In genomic region chr7:44077681-44078091, GRCh38 we compare ENCODE assay signal across 13 cellular contexts. TPM values are rescaled to one million over a fixed set of nuclear protein-coding genes. Genes with fewer than 3 reads are reported as not detected.
DNase-seq lines count a peak whose midpoint lies in the region; ATAC-seq and TF ChIP-seq lines count a peak whose summit lies in the region.
"Had no signal": no experiment of that assay in that cellular context is flagged by ENCODE, and none has a peak within 500 bp of the region (broad histone marks: within the 10 kb centered on the region; RNA-seq: fewer than 3 reads in every experiment).

No MANE protein-coding gene starts in this region.

- DNase-seq in stimulated activated naive CD8-positive, alpha-beta T cell treated with anti-CD3 and anti-CD28 coated beads, Interleukin-15, Interleukin-2, amounts not matched to agents 100 U/mL and 50 U/mL, for 24 hours: no peak
- DNase-seq in activated naive CD8-positive, alpha-beta T cell treated with anti-CD3 and anti-CD28 coated beads for 36 hours: no peak
- DNase-seq in natural killer cell treated with Interleukin-12 subunit alpha and Interleukin-12 subunit beta and Interleukin-15 and Interleukin-18, amount 100 ng/mL, for 72 hours (ENCODE audit: low spot score): peak; percentile 74
- DNase-seq in glutamatergic neuron: no peak
- no peak for DNase-seq in NAMALWA (ENCODE audit: low spot score)
- no peak for DNase-seq in kidney glomerular epithelial cell (lab: John Stamatoyannopoulos, UW)
- DNase-seq: DMS53, HCEC 1CT, SIG-M5, trophoblast cell had no signal

- H3K9me3 Mint-ChIP-seq in stimulated activated naive CD8-positive, alpha-beta T cell treated with anti-CD3 and anti-CD28 coated beads, Interleukin-15, Interleukin-2, amounts not matched to agents 100 ng/mL and 50 ng/mL, for 24 hours: no peaks in the 10 kb centered on the region
- no peaks in the 10 kb centered on the region for H3K9me3 Mint-ChIP-seq in activated naive CD8-positive, alpha-beta T cell treated with anti-CD3 and anti-CD28 coated beads for 36 hours
- no peaks in the 10 kb centered on the region for H3K9me3 Mint-ChIP-seq in natural killer cell treated with Interleukin-12 subunit alpha and Interleukin-12 subunit beta and Interleukin-15 and Interleukin-18, amount 100 ng/mL, for 72 hours
- peaks cover 6% of the 10 kb centered on the region for H3K9me3 Mint-ChIP-seq in glutamatergic neuron (ENCODE audit: unreplicated experiment)

- H3K4me1 Mint-ChIP-seq in stimulated activated naive CD8-positive, alpha-beta T cell treated with anti-CD3 and anti-CD28 coated beads, Interleukin-15, Interleukin-2, amounts not matched to agents 100 ng/mL and 50 ng/mL, for 24 hours (ENCODE audit: low read depth): peaks cover 64% of the 10 kb centered on the region
- peaks cover 35% of the 10 kb centered on the region for H3K4me1 Mint-ChIP-seq in activated naive CD8-positive, alpha-beta T cell treated with anti-CD3 and anti-CD28 coated beads for 36 hours
- peaks cover 29 to 30% of the 10 kb centered on the region in 2 donors for H3K4me1 Mint-ChIP-seq in natural killer cell treated with Interleukin-12 subunit alpha and Interleukin-12 subunit beta and Interleukin-15 and Interleukin-18, amount 100 ng/mL, for 72 hours (ENCODE audit: low read depth in 2 of 2)
- peaks cover 5% of the 10 kb centered on the region for H3K4me1 Mint-ChIP-seq in glutamatergic neuron (ENCODE audit: low read depth, unreplicated experiment)

- H3K4me3 Mint-ChIP-seq in stimulated activated naive CD8-positive, alpha-beta T cell treated with anti-CD3 and anti-CD28 coated beads, Interleukin-15, Interleukin-2, amounts not matched to agents 100 ng/mL and 50 ng/mL, for 24 hours: no peak overlapping the region
- H3K4me3 Mint-ChIP-seq in activated naive CD8-positive, alpha-beta T cell treated with anti-CD3 and anti-CD28 coated beads for 36 hours: no peak overlapping the region
- peak overlapping the region; percentile 66 for H3K4me3 Mint-ChIP-seq in natural killer cell treated with Interleukin-12 subunit alpha and Interleukin-12 subunit beta and Interleukin-15 and Interleukin-18, amount 100 ng/mL, for 72 hours
- no peak overlapping the region for H3K4me3 Mint-ChIP-seq in glutamatergic neuron (ENCODE audit: unreplicated experiment)

- ATAC-seq in stimulated activated naive CD8-positive, alpha-beta T cell treated with anti-CD3 and anti-CD28 coated beads, Interleukin-15, Interleukin-2, amounts not matched to agents 100 U/mL and 50 U/mL, for 24 hours: no peak
- no peak for ATAC-seq in natural killer cell treated with Interleukin-12 subunit alpha and Interleukin-12 subunit beta and Interleukin-15 and Interleukin-18, amount 100 ng/mL, for 72 hours
- ATAC-seq in HG02623 (IDR thresholded peaks at IDR 0.05; ENCODE audit: unreplicated experiment): no peak

- peak overlapping the region; percentile 88 for H3K27ac Mint-ChIP-seq in stimulated activated naive CD8-positive, alpha-beta T cell treated with anti-CD3 and anti-CD28 coated beads, Interleukin-15, Interleukin-2, amounts not matched to agents 100 ng/mL and 50 ng/mL, for 24 hours
- peak overlapping the region; percentile 81 for H3K27ac Mint-ChIP-seq in activated naive CD8-positive, alpha-beta T cell treated with anti-CD3 and anti-CD28 coated beads for 36 hours
- H3K27ac Mint-ChIP-seq in natural killer cell treated with Interleukin-12 subunit alpha and Interleukin-12 subunit beta and Interleukin-15 and Interleukin-18, amount 100 ng/mL, for 72 hours: peak overlapping the region; percentile 70 to 71
- H3K27ac Mint-ChIP-seq in glutamatergic neuron (ENCODE audit: unreplicated experiment): no peak overlapping the region

- no peak for TF ChIP-seq CTCF in glutamatergic neuron (IDR thresholded peaks at IDR 0.05; ENCODE audit: partially characterized antibody, unreplicated experiment)

- no peaks in the 10 kb centered on the region for H3K27me3 Mint-ChIP-seq in stimulated activated naive CD8-positive, alpha-beta T cell treated with anti-CD3 and anti-CD28 coated beads, Interleukin-15, Interleukin-2, amounts not matched to agents 100 ng/mL and 50 ng/mL, for 24 hours
- no peaks in the 10 kb centered on the region for H3K27me3 Mint-ChIP-seq in activated naive CD8-positive, alpha-beta T cell treated with anti-CD3 and anti-CD28 coated beads for 36 hours
- no peaks in the 10 kb centered on the region for H3K27me3 Mint-ChIP-seq in natural killer cell treated with Interleukin-12 subunit alpha and Interleukin-12 subunit beta and Interleukin-15 and Interleukin-18, amount 100 ng/mL, for 72 hours
- H3K27me3 Mint-ChIP-seq in glutamatergic neuron (ENCODE audit: unreplicated experiment): peaks cover 6% of the 10 kb centered on the region

- peaks cover 66% of the 10 kb centered on the region for H3K36me3 Mint-ChIP-seq in stimulated activated naive CD8-positive, alpha-beta T cell treated with anti-CD3 and anti-CD28 coated beads, Interleukin-15, Interleukin-2, amounts not matched to agents 100 ng/mL and 50 ng/mL, for 24 hours (ENCODE audit: low read depth)
- peaks cover 43% of the 10 kb centered on the region for H3K36me3 Mint-ChIP-seq in activated naive CD8-positive, alpha-beta T cell treated with anti-CD3 and anti-CD28 coated beads for 36 hours
- peaks cover 12% of the 10 kb centered on the region for H3K36me3 Mint-ChIP-seq in natural killer cell treated with Interleukin-12 subunit alpha and Interleukin-12 subunit beta and Interleukin-15 and Interleukin-18, amount 100 ng/mL, for 72 hours
- H3K36me3 Mint-ChIP-seq in glutamatergic neuron (ENCODE audit: unreplicated experiment): peaks cover 6% of the 10 kb centered on the region

RNA-seq across cellular contexts. Expression of gene POLM, which starts 4.6 kb away (rescaled TPM):
- total RNA-seq in activated naive CD8-positive, alpha-beta T cell treated with anti-CD3 and anti-CD28 coated beads for 36 hours: 10 to 100 TPM; 32.5 to 35.2 TPM
- 10 to 100 TPM; 25.9 to 66.9 TPM for total RNA-seq in natural killer cell treated with Interleukin-12 subunit alpha and Interleukin-12 subunit beta and Interleukin-15 and Interleukin-18, amount 100 ng/mL, for 72 hours
- 28.8 TPM for total RNA-seq in glutamatergic neuron (ENCODE audit: unreplicated experiment)

RNA-seq across cellular contexts. Expression of gene PGAM2, which starts 12.3 kb away (rescaled TPM):
- under 1 TPM; 0.34 to 0.43 TPM for total RNA-seq in activated naive CD8-positive, alpha-beta T cell treated with anti-CD3 and anti-CD28 coated beads for 36 hours
- not detected for total RNA-seq in natural killer cell treated with Interleukin-12 subunit alpha and Interleukin-12 subunit beta and Interleukin-15 and Interleukin-18, amount 100 ng/mL, for 72 hours
- total RNA-seq in glutamatergic neuron (ENCODE audit: unreplicated experiment): 13.3 TPM

RNA-seq across cellular contexts. Expression of gene AEBP1, which starts 26.5 kb away (rescaled TPM):
- 10 to 100 TPM; 32.6 to 38.3 TPM for total RNA-seq in activated naive CD8-positive, alpha-beta T cell treated with anti-CD3 and anti-CD28 coated beads for 36 hours
- 1 to 10 TPM; 1.0 to 2.4 TPM for total RNA-seq in natural killer cell treated with Interleukin-12 subunit alpha and Interleukin-12 subunit beta and Interleukin-15 and Interleukin-18, amount 100 ng/mL, for 72 hours
- total RNA-seq in glutamatergic neuron (ENCODE audit: unreplicated experiment): 35.4 TPM
- total RNA-seq: M059J had no signal

RNA-seq across cellular contexts. Expression of gene DBNL, which starts 33.2 kb away (rescaled TPM):
- total RNA-seq in activated naive CD8-positive, alpha-beta T cell treated with anti-CD3 and anti-CD28 coated beads for 36 hours: 100 to 1,000 TPM; 131 to 136 TPM
- 100 to 1,000 TPM; 173 to 202 TPM for total RNA-seq in natural killer cell treated with Interleukin-12 subunit alpha and Interleukin-12 subunit beta and Interleukin-15 and Interleukin-18, amount 100 ng/mL, for 72 hours
- 154 TPM for total RNA-seq in glutamatergic neuron (ENCODE audit: unreplicated experiment)

RNA-seq across cellular contexts. Expression of gene POLD2, which starts 45.7 kb away (rescaled TPM):
- total RNA-seq in activated naive CD8-positive, alpha-beta T cell treated with anti-CD3 and anti-CD28 coated beads for 36 hours: 100 to 1,000 TPM; 287 to 296 TPM
- 100 to 1,000 TPM; 101 to 229 TPM for total RNA-seq in natural killer cell treated with Interleukin-12 subunit alpha and Interleukin-12 subunit beta and Interleukin-15 and Interleukin-18, amount 100 ng/mL, for 72 hours
- 71.2 TPM for total RNA-seq in glutamatergic neuron (ENCODE audit: unreplicated experiment)

Comparison
In these comparisons a context has a peak if more than half of its experiments do, and no peak if none do; other contexts are left out.
1. RNA of gene AEBP1, which starts 26.5 kb away (total RNA-seq): 32.6 to 38.3 TPM in activated naive CD8-positive, alpha-beta T cell treated with anti-CD3 and anti-CD28 coated beads for 36 hours and 35.4 TPM in glutamatergic neuron (single experiment); 1.0 to 2.4 TPM in natural killer cell treated with Interleukin-12 subunit alpha and Interleukin-12 subunit beta and Interleukin-15 and Interleukin-18, amount 100 ng/mL, for 72 hours; every median in the first group is over 4 times any median in the second.